Comparison of ENCODE assay signal across 1 cellular context in genomic region chr21:43686811-43687565, GRCh38.
TF ChIP-seq lines count a peak whose summit lies in the region.

No MANE protein-coding gene starts in this region.

TF ChIP-seq in GM12878, 131 proteins besides CTCF, POLR2A, EP300 and RAD21:
- TF ChIP-seq PKNOX1 (IDR thresholded peaks at IDR 0.05) (no peak), MTA3 (IDR thresholded peaks at IDR 0.05; ENCODE audit: borderline replicate concordance, low read length) (no peak), JUNB (IDR thresholded peaks at IDR 0.05) (no peak), CREB1 (IDR thresholded peaks at IDR 0.05; ENCODE audit: low read depth) (no peak), CEBPZ (IDR thresholded peaks at IDR 0.05; ENCODE audit: low read depth, low read length) (no peak), FOS (IDR thresholded peaks at IDR 0.05; ENCODE audit: borderline replicate concordance, extremely low read depth, insufficient read length) (no peak), ZNF592 (IDR thresholded peaks at IDR 0.05) (no peak), ZNF622 (IDR thresholded peaks at IDR 0.05) (no peak), ZBTB4 (CRISPR knock-in tag; IDR thresholded peaks at IDR 0.05) (no peak), HDAC2 (IDR thresholded peaks at IDR 0.05) (no peak), ZNF274 (IDR thresholded peaks at IDR 0.05; ENCODE audit: insufficient read depth, insufficient read length) (no peak), BCL11A (IDR thresholded peaks at IDR 0.05; ENCODE audit: low read depth, low read length) (no peak), TCF3 (IDR thresholded peaks at IDR 0.05; ENCODE audit: borderline replicate concordance, insufficient read depth, low read depth, low read length) (no peak), BRCA1 (IDR thresholded peaks at IDR 0.05; ENCODE audit: low read depth, low read length) (no peak), IRF5 (IDR thresholded peaks at IDR 0.05; ENCODE audit: borderline replicate concordance) (no peak), PBX3 (IDR thresholded peaks at IDR 0.05; ENCODE audit: insufficient replicate concordance, low read depth, low read length) (no peak), RELB (IDR thresholded peaks at IDR 0.05; ENCODE audit: low read depth) (no peak)
